32 cellular contexts compared by ENCODE assay signal in genomic region chr7:48296976-48297375, GRCh38.
"Had no signal": no experiment of that assay in that cellular context is flagged by ENCODE, and none has a peak within 500 bp of the region (broad histone marks: within the 10 kb centered on the region; RNA-seq: fewer than 3 reads in every experiment).

No MANE protein-coding gene starts in this region.

- ATAC-seq: activated CD8-positive, alpha-beta T cell treated with anti-CD3 and anti-CD28 coated beads for 36 hours; activated naive CD4-positive, alpha-beta T cell treated with anti-CD3 and anti-CD28 coated beads, Interleukin-2, amount 50 U/mL, for 72 hours; activated T-cell treated with anti-CD3 and anti-CD28 coated beads, Interleukin-2, amount 50 U/mL, for 4 hours; activated T-cell treated with anti-CD3 and anti-CD28 coated beads, Interleukin-2, amount 50 U/mL, for 72 hours; activated T-helper 17 cell treated with anti-CD3 and anti-CD28 coated beads, Interleukin-2, amount 50 U/mL, for 72 hours; body of pancreas had no signal

- H3K36me3 ChIP-seq: adrenal gland, brain microvascular endothelial cell, breast epithelium had no signal

- H3K9me3 ChIP-seq: adrenal gland, body of pancreas, breast epithelium had no signal

- H3K4me1 ChIP-seq: adrenal gland, body of pancreas, breast epithelium had no signal

- H3K27ac ChIP-seq: adrenal gland, body of pancreas, brain microvascular endothelial cell, breast epithelium, VCaP had no signal

- H3K4me3 ChIP-seq: adrenal gland, body of pancreas, breast epithelium had no signal

- H3K27me3 ChIP-seq: adrenal gland, body of pancreas, brain microvascular endothelial cell, breast epithelium had no signal

- DNase-seq: activated B cell treated with CpG ODN at 0.5 μM for 24 hours; activated CD4-positive, alpha-beta memory T cell treated with anti-CD3 and anti-CD28 coated beads for 36 hours; activated CD4-positive, alpha-beta T cell treated with anti-CD3 and anti-CD28 coated beads for 4 hours; activated CD4-positive, alpha-beta T cell treated with anti-CD3 and anti-CD28 coated beads, Interleukin-2, amount 10 ng/mL, durations not matched to agents 24 days and 14 days; activated CD4-positive, alpha-beta T cell treated with anti-CD3 and anti-CD28 coated beads, Interleukin-2, amount 50 U/mL, for 1 hour; activated CD4-positive, alpha-beta T cell treated with anti-CD3 and anti-CD28 coated beads, Interleukin-2, amount 50 U/mL, for 4 hours; activated CD4-positive, CD25-positive, alpha-beta regulatory T cell treated with anti-CD3 and anti-CD28 coated beads, Interleukin-2, amount 50 U/mL, for 72 hours; activated CD8-positive, alpha-beta memory T cell treated with anti-CD3 and anti-CD28 coated beads, Interleukin-2, amount 50 U/mL, for 4 hours; activated CD8-positive, alpha-beta T cell treated with anti-CD3 and anti-CD28 coated beads for 36 hours; activated effector memory CD4-positive, alpha-beta T cell treated with anti-CD3 and anti-CD28 coated beads, Interleukin-2, amount 50 U/mL, for 16 hours; activated gamma-delta T cell treated with Interleukin-2 at 50 U/mL for 16 hours; activated naive CD4-positive, alpha-beta T cell; activated naive CD4-positive, alpha-beta T cell treated with anti-CD3 and anti-CD28 coated beads for 36 hours; activated naive CD4-positive, alpha-beta T cell treated with anti-CD3 and anti-CD28 coated beads, Interleukin-2, amount 50 U/mL, for 16 hours; activated naive CD8-positive, alpha-beta T cell treated with anti-CD3 and anti-CD28 coated beads for 36 hours; activated T-cell treated with anti-CD3 and anti-CD28 coated beads for 4 hours; activated T-cell treated with anti-CD3 and anti-CD28 coated beads, Interleukin-2, amount 50 U/mL, for 1 hour; activated T-cell treated with anti-CD3 and anti-CD28 coated beads, Interleukin-2, amount 50 U/mL, for 4 hours; activated T-cell treated with anti-CD3 and anti-CD28 coated beads, Interleukin-2, amount 50 U/mL, for 72 hours; adrenal gland; amniotic stem cell; aorta; body of pancreas; brain microvascular endothelial cell; central memory CD4-positive, alpha-beta T cell; T-helper 1 cell; T-helper 2 cell; T-helper 9 cell had no signal
